8 cellular contexts compared by ENCODE assay signal in genomic region chr3:111859974-111860859, GRCh38. TPM values are rescaled to one million over a fixed set of nuclear protein-coding genes. Genes with fewer than 3 reads are reported as not detected.
DNase-seq lines count a peak whose midpoint lies in the region; ATAC-seq and TF ChIP-seq lines count a peak whose summit lies in the region.

No MANE protein-coding gene starts in this region.

- H3K4me3 ChIP-seq in BE2C (ENCODE audit: low read depth, low read length) (peak overlapping the region; percentile 50), ectodermal cell (ENCODE audit: insufficient read depth, low read depth, low read length) (peak overlapping the region; percentile 74), lower lobe of right lung (peak overlapping the region; percentile 73)

- no peak for TF ChIP-seq CTCF in BE2C (IDR thresholded peaks at IDR 0.05; ENCODE audit: low read depth, low read length)
- peak; percentile 51 for TF ChIP-seq CTCF in lower lobe of right lung (IDR thresholded peaks at IDR 0.05)

- H3K27ac ChIP-seq in ectodermal cell (ENCODE audit: insufficient read depth, low read depth, low read length, poor library complexity, severe bottlenecking) (peak overlapping the region; percentile 68), lower lobe of right lung (peak overlapping the region; percentile 93)

- no peaks in the 10 kb centered on the region for H3K9me3 ChIP-seq in BE2C
- H3K9me3 ChIP-seq in ectodermal cell (ENCODE audit: control insufficient read depth, low read length), result no peaks in the 10 kb centered on the region
- H3K9me3 ChIP-seq in lower lobe of right lung, result no peaks in the 10 kb centered on the region

- WGBS in ectodermal cell, 2 experiments, result 0% methylated on average over 35 of the region's 35 CpGs

- peak; percentile 22 for DNase-seq in BE2C
- peak; percentile 79 to 88 for DNase-seq in NCI-H524 (lab: John Stamatoyannopoulos, UW)
- peak; percentile 4 to 36 for DNase-seq in activated CD4-positive, alpha-beta T cell treated with anti-CD3 and anti-CD28 coated beads, Interleukin-2, amount 50 U/mL, for 24 hours (ENCODE audit: low read depth in 1 of 2, low spot score in 1 of 2)
- DNase-seq in lower lobe of right lung, result peak; percentile 82
- DNase-seq in stimulated activated CD4-positive, alpha-beta T cell treated with anti-CD3 and anti-CD28 coated beads, TNF-alpha, amount 100 ng/mL, for 48 hours (ENCODE audit: low read depth in 3 of 3), result peak; percentile 8 to 22 (median 10)

- intact Hi-C loops in lower lobe of right lung (cut with DNase I), result no loop called here

- no peaks in the 10 kb centered on the region for H3K36me3 ChIP-seq in BE2C
- no peaks in the 10 kb centered on the region for H3K36me3 ChIP-seq in ectodermal cell (ENCODE audit: control insufficient read depth, insufficient read depth, low read length)
- H3K36me3 ChIP-seq in lower lobe of right lung, result no peaks in the 10 kb centered on the region

- H3K27me3 ChIP-seq in BE2C (peaks cover 48% of the 10 kb centered on the region), ectodermal cell (ENCODE audit: control insufficient read depth, insufficient read depth, low read length, poor library complexity, severe bottlenecking) (peaks cover 67% of the 10 kb centered on the region), lower lobe of right lung (ENCODE audit: low read depth) (no peaks in the 10 kb centered on the region)

- no peaks in the 10 kb centered on the region for H3K4me1 ChIP-seq in BE2C
- H3K4me1 ChIP-seq in ectodermal cell (ENCODE audit: control insufficient read depth, insufficient read depth, low read length), result peaks cover 42% of the 10 kb centered on the region
- peaks cover 31% of the 10 kb centered on the region for H3K4me1 ChIP-seq in lower lobe of right lung

- peak; percentile 88 for ATAC-seq in GM19043 (IDR thresholded peaks at IDR 0.05; ENCODE audit: low read depth, unreplicated experiment)
- peak; percentile 86 for ATAC-seq in HG03280 (IDR thresholded peaks at IDR 0.05; ENCODE audit: unreplicated experiment)
- peak; percentile 86 for ATAC-seq in lower lobe of right lung

RNA-seq across cellular contexts. Expression of gene PHLDB2, which starts 1.2 kb away (rescaled TPM):
- polyA plus RNA-seq in BE2C (2012; ENCODE audit: insufficient read depth, insufficient read length, low read depth), result not detected
- 22.3 TPM for polyA plus RNA-seq in ectodermal cell (2013, experiment 1 of 4)
- 18.5 TPM for polyA plus RNA-seq in ectodermal cell (2013, experiment 2 of 4)
- 18.6 TPM for polyA plus RNA-seq in ectodermal cell (2013, experiment 3 of 4)
- 22.3 TPM for polyA plus RNA-seq in ectodermal cell (2013, experiment 4 of 4)
- 33.6 TPM for total RNA-seq in lower lobe of right lung

Comparison
In these comparisons a context has a peak if more than half of its experiments do, and no peak if none do; other contexts are left out.
1. Peak in every context shown above with its lines: DNase-seq, ATAC-seq, H3K4me3 ChIP-seq and H3K27ac ChIP-seq.
2. DNase-seq: peak in every context shown above with its lines; median percentile 84 in NCI-H524; 82 in lower lobe of right lung; 22 in BE2C; 20 in activated CD4-positive, alpha-beta T cell treated with anti-CD3 and anti-CD28 coated beads, Interleukin-2, amount 50 U/mL, for 24 hours; 10 in stimulated activated CD4-positive, alpha-beta T cell treated with anti-CD3 and anti-CD28 coated beads, TNF-alpha, amount 100 ng/mL, for 48 hours.